ENCODE assay signal across 8 cellular contexts in genomic region chr12:57109207-57110160, GRCh38. TPM values are rescaled to one million over a fixed set of nuclear protein-coding genes. Genes with fewer than 3 reads are reported as not detected.
A peak's percentile ranks its signal among the peaks of the same experiment; 100 is the strongest.
DNase-seq lines count a peak whose midpoint lies in the region; ATAC-seq and TF ChIP-seq lines count a peak whose summit lies in the region.

No MANE protein-coding gene starts in this region.

- peak overlapping the region; percentile 95 for H3K27ac Mint-ChIP-seq in activated naive CD4-positive, alpha-beta T cell treated with anti-CD3 and anti-CD28 coated beads, Interleukin-2, amount 50 U/mL, for 24 hours

- H3K27me3 ChIP-seq in brain microvascular endothelial cell (replicated peaks): no peaks in the 10 kb centered on the region
- H3K27me3 ChIP-seq in upper lobe of right lung: no peaks in the 10 kb centered on the region

- intact Hi-C loops in upper lobe of right lung (cut with DNase I): loop anchor here (5.0 kb wide), 1 partner anchor 37 kb away; no protein-coding TSS in a partner anchor

- H3K4me1 Mint-ChIP-seq in activated naive CD4-positive, alpha-beta T cell treated with anti-CD3 and anti-CD28 coated beads, Interleukin-2, amount 50 U/mL, for 24 hours: peaks cover 52% of the 10 kb centered on the region

- WGBS in mesodermal cell (ENCODE audit: insufficient coverage in 2 of 2), 2 experiments: 85 to 91% methylated on average over 4 to 5 of the region's 8 CpGs

- peak overlapping the region; percentile 74 for H3K4me3 ChIP-seq in brain microvascular endothelial cell (ENCODE audit: low read depth, low read length)
- peak overlapping the region; percentile 49 for H3K4me3 ChIP-seq in mesodermal cell (ENCODE audit: extremely low read depth, insufficient read depth, low read length, poor library complexity, severe bottlenecking)
- H3K4me3 ChIP-seq in upper lobe of right lung: peak overlapping the region; percentile 96

- H3K27ac ChIP-seq in brain microvascular endothelial cell (no peak overlapping the region), mesodermal cell (ENCODE audit: low read depth, low read length, severe bottlenecking) (peak overlapping the region; percentile 90), upper lobe of right lung (peak overlapping the region; percentile 99)

- peaks cover 7% of the 10 kb centered on the region for H3K4me1 ChIP-seq in mesodermal cell (ENCODE audit: control insufficient read depth, insufficient read depth, low read length, poor library complexity, severe bottlenecking)
- H3K4me1 ChIP-seq in upper lobe of right lung: peaks cover 31% of the 10 kb centered on the region

- H3K9me3 ChIP-seq in mesodermal cell (ENCODE audit: control insufficient read depth, low read length) (no peaks in the 10 kb centered on the region), upper lobe of right lung (no peaks in the 10 kb centered on the region)

- H3K36me3 ChIP-seq in brain microvascular endothelial cell (replicated peaks) (peaks cover 28% of the 10 kb centered on the region), mesodermal cell (ENCODE audit: control insufficient read depth, insufficient read depth, low read length) (peaks cover 34% of the 10 kb centered on the region), upper lobe of right lung (peaks cover 48% of the 10 kb centered on the region)

- DNase-seq in activated naive CD4-positive, alpha-beta T cell treated with anti-CD3 and anti-CD28 coated beads, Interleukin-2, amount 50 U/mL, for 16 hours: no peak
- DNase-seq in brain microvascular endothelial cell (no peak), upper lobe of right lung (no peak), NCI-H345 treated with DMSO at 0.1 percent for 48 hours (lab: John Stamatoyannopoulos, UW; ENCODE audit: unreplicated experiment) (no peak), NCI-H774 (lab: John Stamatoyannopoulos, UW) (no peak)

- TF ChIP-seq CTCF in brain microvascular endothelial cell (IDR thresholded peaks at IDR 0.05; ENCODE audit: low read depth, low read length, missing control alignments) (no peak), upper lobe of right lung (IDR thresholded peaks at IDR 0.05) (no peak)

- H3K27me3 Mint-ChIP-seq in activated naive CD4-positive, alpha-beta T cell treated with anti-CD3 and anti-CD28 coated beads, Interleukin-2, amount 50 U/mL, for 24 hours: no peaks in the 10 kb centered on the region

- ATAC-seq in upper lobe of right lung (no peak), HG03565 (IDR thresholded peaks at IDR 0.05; ENCODE audit: unreplicated experiment) (no peak)

- H3K36me3 Mint-ChIP-seq in activated naive CD4-positive, alpha-beta T cell treated with anti-CD3 and anti-CD28 coated beads, Interleukin-2, amount 50 U/mL, for 24 hours: peaks cover 10% of the 10 kb centered on the region

- in situ Hi-C loops in brain microvascular endothelial cell (cut with HindIII; ENCODE audit: low pct_ligation_motif_present, low sequenced_read_pairs): no loop called here

- no peaks in the 10 kb centered on the region for H3K9me3 Mint-ChIP-seq in activated naive CD4-positive, alpha-beta T cell treated with anti-CD3 and anti-CD28 coated beads, Interleukin-2, amount 50 U/mL, for 24 hours

- H3K4me3 Mint-ChIP-seq in activated naive CD4-positive, alpha-beta T cell treated with anti-CD3 and anti-CD28 coated beads, Interleukin-2, amount 50 U/mL, for 24 hours: peak overlapping the region; percentile 92

RNA-seq across cellular contexts. Expression of gene STAT6, which starts 1.7 kb away (rescaled TPM):
- polyA plus RNA-seq in mesodermal cell (2013, experiment 1 of 2): 52.0 TPM
- polyA plus RNA-seq in mesodermal cell (2013, experiment 2 of 2): 49.3 TPM
- 230 TPM for total RNA-seq in upper lobe of right lung

RNA-seq across cellular contexts. Expression of gene LRP1, which starts 18.8 kb away (rescaled TPM):
- polyA plus RNA-seq in mesodermal cell (2013, experiment 1 of 2): 90.4 TPM
- 68.9 TPM for polyA plus RNA-seq in mesodermal cell (2013, experiment 2 of 2)
- 261 TPM for total RNA-seq in upper lobe of right lung

RNA-seq across cellular contexts. Expression of gene NAB2, which starts 20.6 kb away (rescaled TPM):
- 46.9 TPM for polyA plus RNA-seq in mesodermal cell (2013, experiment 1 of 2)
- polyA plus RNA-seq in mesodermal cell (2013, experiment 2 of 2): 34.1 TPM
- total RNA-seq in upper lobe of right lung: 37.3 TPM

RNA-seq across cellular contexts. Expression of gene NEMP1, which starts 30.9 kb away (rescaled TPM):
- polyA plus RNA-seq in mesodermal cell (2013, experiment 1 of 2): 21.3 TPM
- 19.8 TPM for polyA plus RNA-seq in mesodermal cell (2013, experiment 2 of 2)
- total RNA-seq in upper lobe of right lung: 14.1 TPM

RNA-seq across cellular contexts. Expression of gene LRP1-AS, which starts 37.9 kb away (rescaled TPM):
- polyA plus RNA-seq in mesodermal cell (2013, experiment 1 of 2): not detected
- polyA plus RNA-seq in mesodermal cell (2013, experiment 2 of 2): not detected
- not detected for total RNA-seq in upper lobe of right lung
